In the genomic region with DNA sequence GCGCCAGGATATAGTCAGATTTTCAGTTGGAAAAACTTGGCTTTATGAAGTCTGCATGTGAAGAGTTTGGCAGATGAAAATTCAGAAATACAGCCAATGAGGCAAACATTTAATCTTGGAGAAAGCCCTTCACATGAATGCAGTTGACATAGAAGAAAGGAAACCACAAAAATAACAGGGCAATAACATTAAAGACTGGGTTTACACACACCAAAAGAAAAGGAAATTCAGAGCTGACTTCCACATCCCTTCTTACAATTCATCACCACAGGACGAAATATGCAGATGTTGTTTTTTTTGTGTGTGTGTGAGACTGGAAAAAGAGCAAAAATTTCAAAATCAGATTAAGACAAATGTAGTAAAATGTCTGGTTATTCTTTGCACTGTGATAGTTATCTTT, we compare ENCODE assay signal across 25 cellular contexts.
"Had no signal": no experiment of that assay in that cellular context is flagged by ENCODE, and none has a peak within 500 bp of the region (broad histone marks: within the 10 kb centered on the region; RNA-seq: fewer than 3 reads in every experiment).

No MANE protein-coding gene starts in this region.

- H3K4me1 ChIP-seq: Peyer's patch, SJCRH30 had no signal

- H3K9me3 Mint-ChIP-seq: T-helper 1 cell treated with Interleukin-12 subunit alpha and Interleukin-12 subunit beta and Interleukin-4 antibody, amounts not matched to agents 30 μg/mL and 1 μg/mL, for 36 hours had no signal

- DNase-seq: activated CD4-positive, alpha-beta T cell treated with anti-CD3 and anti-CD28 coated beads for 48 hours; activated CD4-positive, alpha-beta T cell treated with anti-CD3 and anti-CD28 coated beads, Interleukin-2, amount 50 U/mL, for 4 hours; activated CD8-positive, alpha-beta memory T cell treated with anti-CD3 and anti-CD28 coated beads, Interleukin-2, amount 50 U/mL, for 48 hours; activated CD8-positive, alpha-beta T cell treated with anti-CD3 and anti-CD28 coated beads, Interleukin-2, amount 10 ng/mL, durations not matched to agents 7 days and 5 days; activated effector memory CD4-positive, alpha-beta T cell treated with anti-CD3 and anti-CD28 coated beads, Interleukin-2, amount 50 U/mL, for 16 hours; activated naive CD4-positive, alpha-beta T cell treated with Interleukin-2 at 50 U/mL for 16 hours; activated T-cell treated with anti-CD3 and anti-CD28 coated beads, Interleukin-2, amount 50 U/mL, for 1 hour; amygdala; cerebellar nuclear complex; MM.1S; NCI-H1105; NCI-H1436; NCI-H1694 treated with DMSO at 0.1 percent for 48 hours; NCI-H2029 treated with DMSO at 0.1 percent for 48 hours; NCI-H526; NCI-H774; Peyer's patch; Right ventricle myocardium superior; SJCRH30; SW 1271 had no signal

- H3K36me3 Mint-ChIP-seq: activated naive CD8-positive, alpha-beta T cell had no signal

- H3K9me3 ChIP-seq: Peyer's patch, SJCRH30 had no signal

- H3K4me3 Mint-ChIP-seq: activated CD8-positive, alpha-beta T cell treated with anti-CD3 and anti-CD28 coated beads, Interleukin-2, amount 10 ng/mL, durations not matched to agents 7 days and 5 days; activated naive CD8-positive, alpha-beta T cell; T-helper 1 cell treated with Interleukin-12 subunit alpha and Interleukin-12 subunit beta and Interleukin-4 antibody, amounts not matched to agents 30 μg/mL and 1 μg/mL, for 36 hours had no signal

- ATAC-seq: activated CD4-positive, CD25-positive, alpha-beta regulatory T cell treated with anti-CD3 and anti-CD28 coated beads, Interleukin-2, amount 50 U/mL, for 24 hours; activated CD8-positive, alpha-beta T cell treated with anti-CD3 and anti-CD28 coated beads, Interleukin-2, amount 10 ng/mL, durations not matched to agents 7 days and 5 days; SK-N-SH treated with all-trans-retinoic acid at 6 μM for 48 hours had no signal

- H3K36me3 ChIP-seq: Peyer's patch, SJCRH30 had no signal

- H3K27ac Mint-ChIP-seq: activated CD8-positive, alpha-beta T cell treated with anti-CD3 and anti-CD28 coated beads, Interleukin-2, amount 10 ng/mL, durations not matched to agents 7 days and 5 days; activated naive CD8-positive, alpha-beta T cell; T-helper 1 cell treated with Interleukin-12 subunit alpha and Interleukin-12 subunit beta and Interleukin-4 antibody, amounts not matched to agents 30 μg/mL and 1 μg/mL, for 36 hours had no signal

- H3K27me3 ChIP-seq: Peyer's patch, SJCRH30 had no signal

- H3K4me3 ChIP-seq: Peyer's patch, SJCRH30 had no signal

- H3K27ac ChIP-seq: Peyer's patch, RWPE1, SJCRH30 had no signal
